In the genomic region with DNA sequence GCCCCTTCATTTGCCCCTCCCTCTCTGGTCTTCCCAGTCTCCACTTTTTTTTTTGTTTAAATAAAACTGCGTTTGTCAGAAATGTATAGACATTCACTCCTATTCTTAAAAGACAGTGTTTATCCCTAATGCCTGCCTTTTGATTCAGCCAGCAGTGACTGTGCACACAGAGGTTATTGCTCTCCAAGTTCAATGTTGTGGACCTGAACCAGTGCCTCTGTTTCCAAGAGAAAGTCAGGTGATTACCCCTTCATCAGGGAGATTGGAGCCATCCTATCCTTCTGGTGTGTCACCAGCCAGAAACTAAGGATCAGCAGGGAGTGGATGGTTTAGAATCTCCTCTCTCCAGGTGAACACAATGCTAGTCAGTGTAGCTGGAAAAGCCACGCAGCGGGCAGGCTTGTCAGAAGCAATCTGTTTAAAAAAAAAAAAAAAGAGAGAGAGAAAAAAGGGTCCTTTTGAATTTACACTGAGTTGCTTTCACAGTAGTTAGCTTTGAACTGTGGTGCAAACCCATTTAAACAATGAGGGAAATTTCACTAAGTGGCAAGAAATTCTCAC, we compare ENCODE assay signal across 14 cellular contexts.
DNase-seq lines count a peak whose midpoint lies in the region; ATAC-seq and TF ChIP-seq lines count a peak whose summit lies in the region.
"Had no signal": no experiment of that assay in that cellular context is flagged by ENCODE, and none has a peak within 500 bp of the region (broad histone marks: within the 10 kb centered on the region; RNA-seq: fewer than 3 reads in every experiment).

No MANE protein-coding gene starts in this region.

- no peaks in the 10 kb centered on the region for H3K27me3 Mint-ChIP-seq in MCF 10A (ENCODE audit: insufficient read depth, unreplicated experiment)
- H3K27me3 Mint-ChIP-seq in CD8-positive, alpha-beta T cell (ENCODE audit: low read depth) = peaks cover 5% of the 10 kb centered on the region

- POLR2A ChIA-PET in IMR-90 (lab: Charles Lee; ENCODE audit: unreplicated experiment) = no interaction called here
- POLR2A ChIA-PET in MCF 10A (lab: Yijun Ruan, JAX) = interaction anchor here (0.6 to 5.9 kb wide), 11 partner anchors 8 to 165 kb away, joined by 3 to 79 read pairs (median 3); no protein-coding TSS in a partner anchor
- POLR2A ChIA-PET in CD8-positive, alpha-beta T cell (lab: Charles Lee) = interaction anchor here (0.5 kb wide), 1 partner anchor 19 kb away, joined by 3 read pairs; no protein-coding TSS in a partner anchor

- peak overlapping the region in 1 of 2 experiments; percentile 36; a peak in 2 of 4 replicates for H4K8ac ChIP-seq in IMR-90 (ENCODE audit: low read depth in 2 of 2, low read length in 2 of 2)

- 0 out of 2 replicates have a peak overlapping the region, but pooled peaks have one; percentile 50 for H2BK20ac ChIP-seq in IMR-90 (ENCODE audit: low read depth, low read length)

- CTCF ChIA-PET in IMR-90 (lab: Yijun Ruan, JAX) = interaction anchor here (1.2 kb wide), 1 partner anchor 16 kb away, joined by 4 read pairs; no protein-coding TSS in a partner anchor
- CTCF ChIA-PET in MCF 10A (lab: Yijun Ruan, JAX) = interaction anchor here (0.9 to 1.0 kb wide), 3 partner anchors 8 to 61 kb away, joined by 3 to 5 read pairs (median 3); no protein-coding TSS in a partner anchor
- CTCF ChIA-PET in CD8-positive, alpha-beta T cell (lab: Charles Lee) = interaction anchor here (0.7 kb wide), 1 partner anchor 65 kb away, joined by 3 read pairs; no protein-coding TSS in a partner anchor

- H2AK5ac ChIP-seq in IMR-90 (ENCODE audit: low read depth, low read length) = peak overlapping the region; percentile 15; the same call in 1 of the 2 replicates

- peak overlapping the region; percentile 54; the same call in 1 of the 2 replicates for H3K4ac ChIP-seq in IMR-90 (ENCODE audit: low read depth, low read length)

- peak overlapping the region; percentile 33; the same call in 1 of the 2 replicates for H4K5ac ChIP-seq in IMR-90 (ENCODE audit: low read depth, low read length)

- H3K4me1 Mint-ChIP-seq in MCF 10A (ENCODE audit: insufficient read depth, unreplicated experiment) = peaks cover 33% of the 10 kb centered on the region
- peaks cover 24% of the 10 kb centered on the region for H3K4me1 Mint-ChIP-seq in CD8-positive, alpha-beta T cell (ENCODE audit: low read depth)

- H4K91ac ChIP-seq in IMR-90 (ENCODE audit: insufficient read depth, low read depth, low read length) = peak overlapping the region; percentile 6; the same call in 1 of the 2 replicates

- H3K9me3 Mint-ChIP-seq in MCF 10A (ENCODE audit: unreplicated experiment) = peaks cover 16% of the 10 kb centered on the region
- peaks cover 12% of the 10 kb centered on the region for H3K9me3 Mint-ChIP-seq in CD8-positive, alpha-beta T cell

- peak overlapping the region; percentile 76 for H2AFZ ChIP-seq in IMR-90 (replicated peaks; ENCODE audit: low read length, poor library complexity)

- ATAC-seq in IMR-90 (ENCODE audit: low read depth) = peak; percentile 33
- ATAC-seq in CD8-positive, alpha-beta T cell = no peak
- ATAC-seq: activated CD8-positive, alpha-beta T cell treated with anti-CD3 and anti-CD28 coated beads for 36 hours; K562; left lung had no signal

- no peaks in the 10 kb centered on the region for H3K36me3 ChIP-seq in IMR-90 (ENCODE audit: control insufficient read depth, insufficient read depth, low read length)
- no peaks in the 10 kb centered on the region for H3K36me3 ChIP-seq in adrenal gland (replicated peaks in 1 of 2)
- no peaks in the 10 kb centered on the region for H3K36me3 ChIP-seq in CD8-positive, alpha-beta T cell (ENCODE audit: insufficient read depth, low read length)
- no peaks in the 10 kb centered on the region for H3K36me3 ChIP-seq in brain microvascular endothelial cell (replicated peaks)
- H3K36me3 ChIP-seq: left lung had no signal

- dilution Hi-C loops in IMR-90 (cut with HindIII; ENCODE audit: low sequenced_read_pairs, unreplicated experiment) = no loop called here

- H3K27me3 ChIP-seq in IMR-90 (ENCODE audit: control insufficient read depth, insufficient read depth, low read length) (no peaks in the 10 kb centered on the region), adrenal gland (no peaks in the 10 kb centered on the region), brain microvascular endothelial cell (replicated peaks) (no peaks in the 10 kb centered on the region)
- H3K27me3 ChIP-seq in CD8-positive, alpha-beta T cell (ENCODE audit: insufficient read depth, low read length) = no peaks in the 10 kb centered on the region
- H3K27me3 ChIP-seq: left lung had no signal

- intact Hi-C loops in IMR-90 (cut with micrococcal nuclease) = no loop called here
- intact Hi-C loops in MCF 10A (cut with micrococcal nuclease) = no loop called here
- intact Hi-C loops in adrenal gland (cut with DNase I) = no loop called here
- intact Hi-C loops in CD8-positive, alpha-beta T cell (cut with DNase I, micrococcal nuclease) = no loop called here

- BruUV-seq in IMR-90 (replicated peaks; lab: Mats Ljungman, UMichigan) (no TSS peak), MCF 10A (replicated peaks; lab: Mats Ljungman, UMichigan) (no TSS peak)

- H3K36me3 Mint-ChIP-seq in MCF 10A (ENCODE audit: insufficient read depth, unreplicated experiment) = peaks cover 18% of the 10 kb centered on the region
- H3K36me3 Mint-ChIP-seq in CD8-positive, alpha-beta T cell = no peaks in the 10 kb centered on the region

- H2BK5ac ChIP-seq in IMR-90 (ENCODE audit: low read depth, low read length, poor library complexity, severe bottlenecking) = no peak overlapping the region

- 0 out of 2 replicates have a peak, but pooled peaks cover 2% of the 10 kb centered on the region for H3K9me1 ChIP-seq in IMR-90 (ENCODE audit: insufficient read depth, low read length)

- in situ Hi-C loops in IMR-90 (cut with MboI; ENCODE audit: low sequenced_read_pairs) (no loop called here), brain microvascular endothelial cell (cut with HindIII; ENCODE audit: low pct_ligation_motif_present, low sequenced_read_pairs) (no loop called here)

- no peaks in the 10 kb centered on the region for H4K20me1 ChIP-seq in IMR-90 (ENCODE audit: insufficient read depth, low read length)

- no peak for TF ChIP-seq CTCF in IMR-90 (conservative IDR thresholded peaks at IDR 0.05; ENCODE audit: low read depth, low read length)
- TF ChIP-seq CTCF in MCF 10A (IDR thresholded peaks at IDR 0.05; ENCODE audit: unreplicated experiment) = no peak
- TF ChIP-seq CTCF in adrenal gland (IDR thresholded peaks at IDR 0.05) = no peak
- no peak for TF ChIP-seq CTCF in CD8-positive, alpha-beta T cell (IDR thresholded peaks at IDR 0.05)
- no peak for TF ChIP-seq CTCF in brain microvascular endothelial cell (IDR thresholded peaks at IDR 0.05; ENCODE audit: low read depth, low read length, missing control alignments)

- H3K4me1 ChIP-seq in IMR-90 (ENCODE audit: control insufficient read depth, insufficient read depth, low read length) (peaks cover 11% of the 10 kb centered on the region), adrenal gland (replicated peaks in 1 of 2) (peaks cover 0 to 11% of the 10 kb centered on the region in 2 donors)
- peaks cover 12% of the 10 kb centered on the region for H3K4me1 ChIP-seq in CD8-positive, alpha-beta T cell (ENCODE audit: insufficient read depth, low read length)

- H3K27ac Mint-ChIP-seq in MCF 10A (ENCODE audit: low read depth, unreplicated experiment) = peak overlapping the region; percentile 91
- no peak overlapping the region for H3K27ac Mint-ChIP-seq in CD8-positive, alpha-beta T cell
- H3K27ac Mint-ChIP-seq: activated CD8-positive, alpha-beta T cell treated with anti-CD3 and anti-CD28 coated beads for 36 hours had no signal

- DNase-seq in IMR-90 (no peak), MCF 10A (ENCODE audit: unreplicated experiment) (no peak), iPS-NIHi7 (ENCODE audit: extremely low spot score) (peak; percentile 64), adrenal gland (no peak), brain microvascular endothelial cell (no peak), activated gamma-delta T cell treated with Interleukin-2 at 50 U/mL for 16 hours (no peak)
- DNase-seq in CD8-positive, alpha-beta T cell = no peak
- DNase-seq: activated CD8-positive, alpha-beta T cell treated with anti-CD3 and anti-CD28 coated beads for 36 hours; activated gamma-delta T cell; left lung; NCI-H2081; T-helper 9 cell had no signal

- no peak for TF ChIP-seq POLR2A in IMR-90 (IDR thresholded peaks at IDR 0.05; ENCODE audit: low read depth, low read length)
- no peak for TF ChIP-seq POLR2A in adrenal gland (IDR thresholded peaks at IDR 0.05)

- H3K9me3 ChIP-seq in IMR-90 (ENCODE audit: control insufficient read depth, insufficient read depth, low read length) (no peaks in the 10 kb centered on the region), adrenal gland (replicated peaks in 1 of 3) (peaks cover 0 to 5% (median 5%) of the 10 kb centered on the region in 3 donors)
- no peaks in the 10 kb centered on the region for H3K9me3 ChIP-seq in CD8-positive, alpha-beta T cell (ENCODE audit: low read length)

- H3K56ac ChIP-seq in IMR-90 (ENCODE audit: extremely low read depth, insufficient read depth, low read length) = no peak overlapping the region

- 0 out of 3 replicates have a peak overlapping the region, but pooled peaks have one; percentile 28 for H2BK15ac ChIP-seq in IMR-90 (ENCODE audit: low read depth, low read length)

- H3K79me1 ChIP-seq in IMR-90 (ENCODE audit: low read depth in 1 of 2, low read length in 2 of 2) = no peaks in the 10 kb centered on the region

- no peak overlapping the region for H2AK9ac ChIP-seq in IMR-90 (replicated peaks; ENCODE audit: low read depth, low read length, poor library complexity)

- no peak overlapping the region for H3K4me2 ChIP-seq in IMR-90 (ENCODE audit: low read depth, low read length)

- H3K14ac ChIP-seq in IMR-90 (replicated peaks; ENCODE audit: low read depth, low read length) = peak overlapping the region; percentile 25; the same call in 1 of the 2 replicates

- 0 out of 2 replicates have a peak overlapping the region, but pooled peaks have one; percentile 5 for H3K23ac ChIP-seq in IMR-90 (ENCODE audit: low read depth, low read length)

- H3K4me3 Mint-ChIP-seq in MCF 10A (ENCODE audit: unreplicated experiment) = no peak overlapping the region
- no peak overlapping the region for H3K4me3 Mint-ChIP-seq in CD8-positive, alpha-beta T cell
- H3K4me3 Mint-ChIP-seq: activated CD8-positive, alpha-beta T cell treated with anti-CD3 and anti-CD28 coated beads for 36 hours had no signal

- H3K4me3 ChIP-seq in IMR-90 (ENCODE audit: insufficient read depth, low read depth, low read length) (no peak overlapping the region), skin epidermis (no peak overlapping the region), adrenal gland (no peak overlapping the region), brain microvascular endothelial cell (ENCODE audit: low read depth, low read length) (no peak overlapping the region)
- H3K4me3 ChIP-seq in CD8-positive, alpha-beta T cell (ENCODE audit: low read depth, low read length) = no peak overlapping the region
- H3K4me3 ChIP-seq: K562, left lung had no signal

- peak overlapping the region; percentile 47; the same call in 1 of the 2 replicates for H2BK120ac ChIP-seq in IMR-90 (ENCODE audit: low read depth, low read length)

- no peak overlapping the region for H3K9ac ChIP-seq in IMR-90 (ENCODE audit: low read depth, low read length)

- no peak for TF ChIP-seq RAD21 in IMR-90 (IDR thresholded peaks at IDR 0.05; ENCODE audit: low read length)

- peak overlapping the region; percentile 36; the same call in 1 of the 2 replicates for H3K18ac ChIP-seq in IMR-90 (ENCODE audit: low read depth, low read length)

- H3K27ac ChIP-seq in IMR-90 (ENCODE audit: insufficient read depth, low read length) (no peak overlapping the region), skin epidermis (peak overlapping the region in 17 of 21 experiments; percentile 20 to 70 (median 46)), adrenal gland (no peak overlapping the region), brain microvascular endothelial cell (no peak overlapping the region)
- H3K27ac ChIP-seq in CD8-positive, alpha-beta T cell (ENCODE audit: low read depth, low read length) = no peak overlapping the region
- H3K27ac ChIP-seq: left lung had no signal

- WGBS in IMR-90 (ENCODE audit: extremely low coverage in 2 of 2, insufficient read length in 1 of 2), 2 experiments = 90% methylated on average over 2 of the region's 3 CpGs; no CpG with 5 or more reads in 1 of the 2 experiments
- WGBS in adrenal gland, 4 donors = 69 to 85% (median 78%) methylated on average over 3 of the region's 3 CpGs

Comparison
In these comparisons a context has a peak if more than half of its experiments do, and no peak if none do; other contexts are left out.
1. H3K27ac ChIP-seq: peak in skin epidermis (17 of 21); none in IMR-90 (single experiment), adrenal gland (0 of 5), CD8-positive, alpha-beta T cell (single experiment) and brain microvascular endothelial cell (single experiment).